Comparison of ENCODE assay signal across 8 cellular contexts in the genomic region with DNA sequence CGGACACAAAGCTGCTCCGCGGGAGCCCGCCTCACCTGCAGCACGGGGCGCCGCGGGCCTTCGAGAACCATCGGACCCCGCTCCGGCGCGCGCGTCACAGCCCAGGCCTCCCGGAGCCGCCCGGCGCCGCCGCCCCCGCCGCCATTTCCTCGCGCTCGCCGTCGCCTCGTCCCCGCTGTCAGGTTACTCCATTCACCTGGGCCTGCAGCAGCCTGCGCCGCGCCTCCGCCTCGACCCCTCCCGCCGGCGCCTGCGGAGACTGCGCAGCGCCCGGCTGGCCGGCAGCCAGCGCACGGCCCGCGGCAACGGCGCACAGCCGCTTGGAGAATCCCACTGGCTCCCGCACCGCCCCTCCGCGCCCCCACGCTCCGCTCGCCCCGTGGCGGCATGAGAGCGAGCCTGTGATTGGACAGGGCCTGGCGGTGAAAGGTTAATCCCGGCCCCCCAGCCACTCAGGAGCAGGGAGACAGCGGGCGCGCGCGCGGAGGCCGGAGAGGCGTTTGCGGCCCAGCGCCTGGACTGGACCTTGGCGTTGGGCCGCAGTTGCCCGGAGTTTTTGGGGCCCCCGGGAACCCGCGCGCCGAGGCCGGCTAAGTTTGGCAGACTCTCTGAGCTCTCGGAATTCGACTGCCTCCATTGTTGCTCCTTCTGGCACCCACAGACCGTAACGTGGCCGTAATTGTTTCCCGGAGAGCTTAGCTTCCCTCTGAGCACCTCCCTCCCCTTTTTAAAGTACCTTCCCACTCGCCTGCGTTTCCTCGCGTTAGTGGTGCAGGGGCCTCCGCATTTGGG. TPM values are rescaled to one million over a fixed set of nuclear protein-coding genes. Genes with fewer than 3 reads are reported as not detected.
A peak's percentile ranks its signal among the peaks of the same experiment; 100 is the strongest.
DNase-seq lines count a peak whose midpoint lies in the region; ATAC-seq, FAIRE-seq and TF ChIP-seq lines count a peak whose summit lies in the region.

A gene with protein sequence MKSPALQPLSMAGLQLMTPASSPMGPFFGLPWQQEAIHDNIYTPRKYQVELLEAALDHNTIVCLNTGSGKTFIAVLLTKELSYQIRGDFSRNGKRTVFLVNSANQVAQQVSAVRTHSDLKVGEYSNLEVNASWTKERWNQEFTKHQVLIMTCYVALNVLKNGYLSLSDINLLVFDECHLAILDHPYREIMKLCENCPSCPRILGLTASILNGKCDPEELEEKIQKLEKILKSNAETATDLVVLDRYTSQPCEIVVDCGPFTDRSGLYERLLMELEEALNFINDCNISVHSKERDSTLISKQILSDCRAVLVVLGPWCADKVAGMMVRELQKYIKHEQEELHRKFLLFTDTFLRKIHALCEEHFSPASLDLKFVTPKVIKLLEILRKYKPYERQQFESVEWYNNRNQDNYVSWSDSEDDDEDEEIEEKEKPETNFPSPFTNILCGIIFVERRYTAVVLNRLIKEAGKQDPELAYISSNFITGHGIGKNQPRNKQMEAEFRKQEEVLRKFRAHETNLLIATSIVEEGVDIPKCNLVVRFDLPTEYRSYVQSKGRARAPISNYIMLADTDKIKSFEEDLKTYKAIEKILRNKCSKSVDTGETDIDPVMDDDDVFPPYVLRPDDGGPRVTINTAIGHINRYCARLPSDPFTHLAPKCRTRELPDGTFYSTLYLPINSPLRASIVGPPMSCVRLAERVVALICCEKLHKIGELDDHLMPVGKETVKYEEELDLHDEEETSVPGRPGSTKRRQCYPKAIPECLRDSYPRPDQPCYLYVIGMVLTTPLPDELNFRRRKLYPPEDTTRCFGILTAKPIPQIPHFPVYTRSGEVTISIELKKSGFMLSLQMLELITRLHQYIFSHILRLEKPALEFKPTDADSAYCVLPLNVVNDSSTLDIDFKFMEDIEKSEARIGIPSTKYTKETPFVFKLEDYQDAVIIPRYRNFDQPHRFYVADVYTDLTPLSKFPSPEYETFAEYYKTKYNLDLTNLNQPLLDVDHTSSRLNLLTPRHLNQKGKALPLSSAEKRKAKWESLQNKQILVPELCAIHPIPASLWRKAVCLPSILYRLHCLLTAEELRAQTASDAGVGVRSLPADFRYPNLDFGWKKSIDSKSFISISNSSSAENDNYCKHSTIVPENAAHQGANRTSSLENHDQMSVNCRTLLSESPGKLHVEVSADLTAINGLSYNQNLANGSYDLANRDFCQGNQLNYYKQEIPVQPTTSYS (N-terminal part only) (minus strand): TSS at position 335 of the 792 bp plus-strand sequence. CDS start 24,071 bp downstream, outside the sequence.

- peak within 1 kb of the TSS; percentile 75 for H3K4me3 ChIP-seq in AG10803 (ENCODE audit: low read length)
- peak within 1 kb of the TSS; percentile 74 to 86 (median 78) for H3K4me3 ChIP-seq in keratinocyte (ENCODE audit: control insufficient read depth in 2 of 3, extremely low read depth in 1 of 3, insufficient read depth in 2 of 3, low read depth in 1 of 3, low read length in 3 of 3)

- ATAC-seq in GM19043 (IDR thresholded peaks at IDR 0.05; ENCODE audit: low read depth, unreplicated experiment) (peak; percentile 67), HG03354 (IDR thresholded peaks at IDR 0.05; ENCODE audit: poor library complexity, severe bottlenecking, unreplicated experiment) (peak; percentile 79)

- H3K9me1 ChIP-seq in keratinocyte (ENCODE audit: control insufficient read depth, extremely low read depth, insufficient read depth, low read length) = no peaks in the 10 kb centered on the region

- dilution Hi-C loops in keratinocyte (cut with MboI; ENCODE audit: extremely low pct_ligation_motif_present, low sequenced_read_pairs) = no loop called here

- DNase-seq in AG10803 (ENCODE audit: low read depth) = peak; percentile 92
- peak; percentile 81 for DNase-seq in NCI-H446 treated with DMSO at 0.1 percent for 48 hours (lab: John Stamatoyannopoulos, UW)
- DNase-seq in activated CD4-positive, CD25-positive, alpha-beta regulatory T cell treated with anti-CD3 and anti-CD28 coated beads, Interleukin-2, amount 50 U/mL, for 72 hours = peak; percentile 97
- peak; percentile 95 for DNase-seq in cerebellar cortex (ENCODE audit: low spot score)
- DNase-seq in keratinocyte (ENCODE audit: low read depth, low spot score) = peak; percentile 42
- DNase-seq in stimulated activated CD4-positive, alpha-beta T cell treated with anti-CD3 and anti-CD28 coated beads, Interleukin-15, amount 100 ng/mL, for 1 hour (ENCODE audit: low read depth in 1 of 2, low spot score in 1 of 2) = peak; percentile 90 to 96

- peak within 1 kb of the TSS; percentile 95 for H3K4me2 ChIP-seq in keratinocyte (ENCODE audit: control insufficient read depth, extremely low read depth, insufficient read depth, low read depth, low read length)

- peak within 1 kb of the TSS; percentile 94 for H2AFZ ChIP-seq in keratinocyte (ENCODE audit: control insufficient read depth, low read length)

- no peaks in the 10 kb centered on the region for H3K36me3 ChIP-seq in keratinocyte (ENCODE audit: control insufficient read depth in 2 of 2, extremely low read depth in 1 of 2, insufficient read depth in 2 of 2, low read length in 2 of 2)

- H4K20me1 ChIP-seq in keratinocyte (ENCODE audit: control insufficient read depth, extremely low read depth, insufficient read depth, low read length) = no peaks in the 10 kb centered on the region

- TF ChIP-seq CTCF in AG10803 (conservative IDR thresholded peaks at IDR 0.05; ENCODE audit: low read length) (no peak), keratinocyte (optimal IDR thresholded peaks at IDR 0.05 in 1 of 3, IDR thresholded peaks at IDR 0.05 in 1 of 3, conservative IDR thresholded peaks at IDR 0.05 in 1 of 3; ENCODE audit: extremely low read depth in 1 of 3, insufficient read depth in 2 of 3, low read length in 3 of 3) (no peak)

- peaks cover 20% of the 10 kb centered on the region for H3K4me1 ChIP-seq in keratinocyte (ENCODE audit: control insufficient read depth, extremely low read depth, insufficient read depth, low read length)

- peaks cover 45% of the 10 kb centered on the region for H3K79me2 ChIP-seq in keratinocyte (ENCODE audit: control insufficient read depth, insufficient read depth, low read length)

- peak within 1 kb of the TSS; percentile 97 for H3K9ac ChIP-seq in keratinocyte (ENCODE audit: control insufficient read depth, extremely low read depth, insufficient read depth, low read length)

- no peak for FAIRE-seq in keratinocyte (lab: Jason Lieb, UNC)

- H3K27ac ChIP-seq in keratinocyte (ENCODE audit: control insufficient read depth, insufficient read depth, low read length) = peak within 1 kb of the TSS; percentile 91

- H3K27me3 ChIP-seq in keratinocyte (ENCODE audit: control insufficient read depth, extremely low read depth, insufficient read depth, low read length) = no peaks in the 10 kb centered on the region

- H3K9me3 ChIP-seq in keratinocyte (ENCODE audit: control insufficient read depth, low read depth, low read length) = no peaks in the 10 kb centered on the region

RNA-seq across cellular contexts. Expression of the gene that starts here (rescaled TPM):
- 25.3 to 31.6 TPM (median 30.9 TPM) in 3 replicates for polyA plus RNA-seq in keratinocyte
- polyA plus RNA-seq in keratinocyte (2011; ENCODE audit: low read depth) = 18.2 TPM
- polyA plus RNA-seq in keratinocyte (2011; cell fraction: cytosol; rRNA removed) = 8.1 and 17.2 TPM in 2 replicates
- polyA plus RNA-seq in keratinocyte (2011; cell fraction: nucleus; rRNA removed) = 42.9 and 44.7 TPM in 2 replicates
- 10.9 and 15.9 TPM in 2 replicates for polyA plus RNA-seq in keratinocyte (2012; ENCODE audit: low replicate concordance)
- 46.9 to 115 TPM (median 79.1 TPM) in 3 replicates for polyA minus RNA-seq in keratinocyte
- polyA minus RNA-seq in keratinocyte (2011; cell fraction: cytosol; rRNA and poly(A)+ RNA removed) = 34.5 TPM
- polyA minus RNA-seq in keratinocyte (2011; cell fraction: nucleus; rRNA and poly(A)+ RNA removed) = 53.2 and 87.2 TPM in 2 replicates

Comparison
In these comparisons a context has a peak if more than half of its experiments do, and no peak if none do; other contexts are left out.
1. Peak in every context shown above with its lines: DNase-seq, ATAC-seq, H3K4me3 ChIP-seq and H3K27ac ChIP-seq.
2. DNase-seq: peak in every context shown above with its lines; median percentile 97 in activated CD4-positive, CD25-positive, alpha-beta regulatory T cell treated with anti-CD3 and anti-CD28 coated beads, Interleukin-2, amount 50 U/mL, for 72 hours; 95 in cerebellar cortex; 93 in stimulated activated CD4-positive, alpha-beta T cell treated with anti-CD3 and anti-CD28 coated beads, Interleukin-15, amount 100 ng/mL, for 1 hour; 92 in AG10803; 81 in NCI-H446 treated with DMSO at 0.1 percent for 48 hours; 42 in keratinocyte.